8 cellular contexts compared by ENCODE assay signal in the genomic region with DNA sequence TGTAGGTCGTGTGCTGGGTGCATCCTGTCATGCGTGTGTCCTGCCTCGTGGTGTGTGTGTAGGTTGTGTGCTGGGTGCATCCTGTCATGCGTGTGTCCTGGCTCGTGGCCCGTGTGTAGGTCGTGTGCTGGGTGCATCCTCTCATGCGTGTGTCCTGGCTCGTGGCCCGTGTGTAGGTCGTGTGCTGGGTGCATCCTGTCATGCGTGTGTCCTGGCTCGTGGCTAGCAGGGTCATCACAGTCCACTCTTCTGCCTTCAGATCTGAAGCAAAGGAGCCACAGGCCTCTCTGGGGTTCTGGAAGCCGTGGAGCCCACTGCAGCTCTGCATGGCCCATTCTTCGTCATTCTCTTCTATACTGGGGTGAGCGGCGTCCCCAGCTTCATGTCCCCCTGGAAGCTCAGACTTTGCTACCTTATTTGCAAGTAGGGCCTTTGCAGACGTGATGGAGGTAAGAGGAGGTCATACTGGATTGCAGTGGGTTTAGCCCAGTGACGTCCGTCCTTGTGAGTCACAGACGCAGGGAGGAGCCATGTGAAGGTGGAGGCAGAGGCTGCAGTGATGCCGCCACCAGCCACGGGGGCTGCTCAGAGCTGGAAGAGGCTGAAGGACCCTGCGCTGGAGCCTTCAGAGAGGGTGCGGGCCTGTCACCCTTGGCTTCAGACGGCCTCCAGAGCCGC. TPM values are rescaled to one million over a fixed set of nuclear protein-coding genes. Genes with fewer than 3 reads are reported as not detected.
DNase-seq lines count a peak whose midpoint lies in the region; ATAC-seq, FAIRE-seq and TF ChIP-seq lines count a peak whose summit lies in the region.
"Not testable (repeated sequence)": the region's sequence is repeated elsewhere in the genome, so short reads cannot be mapped to it uniquely, and the experiment has no call there.
"Had no signal": no experiment of that assay in that cellular context is flagged by ENCODE, and none has a peak within 500 bp of the region (broad histone marks: within the 10 kb centered on the region; RNA-seq: fewer than 3 reads in every experiment).

No MANE protein-coding gene starts in this region.

- H3K27me3 ChIP-seq in H9 (ENCODE audit: insufficient read depth, low read length); HepG2 (ENCODE audit: control insufficient read depth in 1 of 2, insufficient read depth in 2 of 2, low read length in 2 of 2): not testable (repeated sequence)
- peaks cover 0 to 45% (median 10%) of the 10 kb centered on the region in 3 donors for H3K27me3 ChIP-seq in sigmoid colon

- not testable (repeated sequence) for H3K23ac ChIP-seq in H9 (ENCODE audit: insufficient read length, low read depth, low read length)

- H3K27ac Mint-ChIP-seq in H9; activated CD8-positive, alpha-beta memory T cell treated with anti-CD3 and anti-CD28 coated beads, Interleukin-2, amount 10 ng/mL, durations not matched to agents 7 days and 5 days: not testable (repeated sequence)

- H3K18ac ChIP-seq in H9 (ENCODE audit: insufficient read length, low read depth, low read length), result not testable (repeated sequence)

- not testable (repeated sequence) for H2BK20ac ChIP-seq in H9 (ENCODE audit: low read depth, low read length, poor library complexity, severe bottlenecking)

- not testable (repeated sequence) for H2BK120ac ChIP-seq in H9 (ENCODE audit: low read depth, low read length, poor library complexity, severe bottlenecking)

- not testable (repeated sequence) for FAIRE-seq in HepG2 (lab: Jason Lieb, UNC)

- H3K4me1 ChIP-seq in H9 (ENCODE audit: insufficient read depth, low read length); sigmoid colon: not testable (repeated sequence)
- peaks cover 27% of the 10 kb centered on the region for H3K4me1 ChIP-seq in HepG2 (ENCODE audit: insufficient read depth, low read length)

- not testable (repeated sequence) for H3K4ac ChIP-seq in H9 (ENCODE audit: low read depth, low read length)

- not testable (repeated sequence) for H4K91ac ChIP-seq in H9 (ENCODE audit: insufficient read length, low read depth, low read length)

- not testable (repeated sequence) for ATAC-seq in activated CD8-positive, alpha-beta memory T cell treated with anti-CD3 and anti-CD28 coated beads, Interleukin-2, amount 10 ng/mL, durations not matched to agents 7 days and 5 days; left cardiac atrium; HepG2

- not testable (repeated sequence) for TF ChIP-seq RAD21 in HepG2 (CRISPR knock-in tag; IDR thresholded peaks at IDR 0.05)

- not testable (repeated sequence) for H3K4me2 ChIP-seq in H9 (ENCODE audit: insufficient read depth, insufficient read length, low read length); HepG2 (ENCODE audit: low read depth, low read length)

- not testable (repeated sequence) for H3K27ac ChIP-seq in H9 (ENCODE audit: insufficient read length, low read depth, low read length); HepG2 (ENCODE audit: extremely low read length, insufficient read depth, low read length); sigmoid colon

- POLR2A ChIA-PET in HepG2 (lab: Yijun Ruan, JAX), result interaction anchor here (1.1 to 2.2 kb wide), 3 partner anchors 11 to 50 kb away, joined by 3 to 5 read pairs (median 4); partner anchors contain the start of gene NEU4

- H3K9ac ChIP-seq in H9 (ENCODE audit: extremely low read depth, insufficient read length, low read length); HepG2 (ENCODE audit: insufficient read depth, low read depth, low read length): not testable (repeated sequence)

- H3K36me3 Mint-ChIP-seq in H9 (ENCODE audit: insufficient read depth in 1 of 3, low read depth in 3 of 3); activated CD8-positive, alpha-beta memory T cell treated with anti-CD3 and anti-CD28 coated beads, Interleukin-2, amount 10 ng/mL, durations not matched to agents 7 days and 5 days: not testable (repeated sequence)

- H3K9me3 Mint-ChIP-seq in H9, result peaks cover 10 to 11% of the 10 kb centered on the region in 2 experiments
- H3K9me3 Mint-ChIP-seq in activated CD8-positive, alpha-beta memory T cell treated with anti-CD3 and anti-CD28 coated beads, Interleukin-2, amount 10 ng/mL, durations not matched to agents 7 days and 5 days (ENCODE audit: low read depth), result peaks cover 10% of the 10 kb centered on the region

- TF ChIP-seq EP300 in HepG2 (IDR thresholded peaks at IDR 0.05; ENCODE audit: low read depth in 2 of 2, low read length in 2 of 2); HepG2 (CRISPR knock-in tag; IDR thresholded peaks at IDR 0.05; ENCODE audit: borderline replicate concordance); sigmoid colon (IDR thresholded peaks at IDR 0.05): not testable (repeated sequence)

- H2BK5ac ChIP-seq in H9 (ENCODE audit: insufficient read length, low read length), result not testable (repeated sequence)

- not testable (repeated sequence) for H2BK12ac ChIP-seq in H9 (ENCODE audit: insufficient read length, low read depth, low read length)

- not testable (repeated sequence) for H3T11ph ChIP-seq in H9 (ENCODE audit: low read length)

- not testable (repeated sequence) for H2AFZ ChIP-seq in H9 (ENCODE audit: low read length); HepG2 (ENCODE audit: low read length)

- not testable (repeated sequence) for H4K20me1 ChIP-seq in H9 (ENCODE audit: control insufficient read depth, insufficient read depth, insufficient read length); HepG2 (ENCODE audit: insufficient read depth, low read length)

- not testable (repeated sequence) for H3K14ac ChIP-seq in H9 (ENCODE audit: insufficient read depth, low read length)

- not testable (repeated sequence) for H2AK5ac ChIP-seq in H9 (ENCODE audit: insufficient read length, low read length)

- H3K36me3 ChIP-seq in HepG2 (replicated peaks in 1 of 2; ENCODE audit: control insufficient read depth in 1 of 2, insufficient read depth in 2 of 2, low read length in 2 of 2); sigmoid colon: not testable (repeated sequence)

- in situ Hi-C loops in HepG2 (cut with HindIII; ENCODE audit: extremely low pct_ligation_motif_present, low pct_unique_long_range_greater_than_20kb), result not testable (repeated sequence)

- H3K79me2 ChIP-seq in H9 (ENCODE audit: insufficient read depth, low read length); HepG2 (ENCODE audit: insufficient read depth, low read length): not testable (repeated sequence)

- TF ChIP-seq POLR2A in HepG2 (IDR thresholded peaks at IDR 0.05; ENCODE audit: insufficient read depth in 1 of 2, low read depth in 2 of 2, low read length in 2 of 2); sigmoid colon (IDR thresholded peaks at IDR 0.05): not testable (repeated sequence)

- H4K8ac ChIP-seq in H9 (replicated peaks; ENCODE audit: insufficient read length, low read depth, low read length), result not testable (repeated sequence)

- not testable (repeated sequence) for H3K9me3 ChIP-seq in H9 (ENCODE audit: control insufficient read depth, low read depth, low read length); HepG2 (ENCODE audit: low read length); sigmoid colon

- H3K56ac ChIP-seq in H9 (ENCODE audit: insufficient read length, low read depth, low read length), result not testable (repeated sequence)

- not testable (repeated sequence) for H3K79me1 ChIP-seq in H9 (ENCODE audit: insufficient read depth, low read depth, low read length, poor library complexity, severe bottlenecking)

- no CpG with 5 or more reads among the region's 27 CpGs for WGBS in H9 (ENCODE audit: extremely low coverage, insufficient read length, low lambda C conversion rate)
- WGBS in HepG2 (ENCODE audit: low lambda C conversion rate), result 66% methylated on average over 26 of the region's 27 CpGs
- WGBS in sigmoid colon, 2 donors, result 72 to 87% methylated on average over 27 of the region's 27 CpGs

- BruUV-seq in HepG2 (replicated peaks; lab: Mats Ljungman, UMichigan), result not testable (repeated sequence)

- DNase-seq in H9 (peak; percentile 28), left cardiac atrium (peak; percentile 11), sigmoid colon (peak; percentile 40)
- peak; percentile 26 for DNase-seq in activated CD8-positive, alpha-beta memory T cell treated with anti-CD3 and anti-CD28 coated beads, Interleukin-2, amount 10 ng/mL, durations not matched to agents 7 days and 5 days
- DNase-seq in HepG2 (ENCODE audit: low spot score), result not testable (repeated sequence)

- H3K4me3 ChIP-seq in HepG2 (replicated peaks in 1 of 3; ENCODE audit: insufficient read depth in 1 of 3, low read depth in 2 of 3, low read length in 3 of 3); sigmoid colon: not testable (repeated sequence)

- not testable (repeated sequence) for TF ChIP-seq CTCF in H9 (conservative IDR thresholded peaks at IDR 0.05); HepG2 (CRISPR knock-in tag; IDR thresholded peaks at IDR 0.05); sigmoid colon (IDR thresholded peaks at IDR 0.05)

- not testable (repeated sequence) for H3K4me3 Mint-ChIP-seq in H9; activated CD8-positive, alpha-beta memory T cell treated with anti-CD3 and anti-CD28 coated beads, Interleukin-2, amount 10 ng/mL, durations not matched to agents 7 days and 5 days

- peaks cover 18% of the 10 kb centered on the region for H3K27me3 Mint-ChIP-seq in H9 (ENCODE audit: low read depth)
- peaks cover 20% of the 10 kb centered on the region for H3K27me3 Mint-ChIP-seq in activated CD8-positive, alpha-beta memory T cell treated with anti-CD3 and anti-CD28 coated beads, Interleukin-2, amount 10 ng/mL, durations not matched to agents 7 days and 5 days

- intact Hi-C loops in left cardiac atrium (cut with DNase I); sigmoid colon (cut with DNase I): not testable (repeated sequence)
- intact Hi-C loops in HepG2 (cut with micrococcal nuclease; ENCODE audit: unreplicated experiment), result loop anchor here (2.0 kb wide), 1 partner anchor 49 kb away; no protein-coding TSS in a partner anchor

- not testable (repeated sequence) for H3K23me2 ChIP-seq in H9 (ENCODE audit: insufficient read length, low read depth, low read length, poor library complexity, severe bottlenecking)

- not testable (repeated sequence) for H4K5ac ChIP-seq in H9 (ENCODE audit: insufficient read length, low read depth, low read length)

- H3K4me1 Mint-ChIP-seq in H9, result peaks cover 9 to 29% of the 10 kb centered on the region in 2 experiments
- H3K4me1 Mint-ChIP-seq in activated CD8-positive, alpha-beta memory T cell treated with anti-CD3 and anti-CD28 coated beads, Interleukin-2, amount 10 ng/mL, durations not matched to agents 7 days and 5 days, result peaks cover 16% of the 10 kb centered on the region

- CTCF ChIA-PET in activated CD8-positive, alpha-beta memory T cell treated with anti-CD3 and anti-CD28 coated beads, Interleukin-2, amount 10 ng/mL, durations not matched to agents 7 days and 5 days (lab: Charles Lee); HepG2 (lab: Yijun Ruan, JAX; ENCODE audit: low intra/inter-chr PET ratio, low total read pairs): not testable (repeated sequence)

- not testable (repeated sequence) for H2BK15ac ChIP-seq in H9 (ENCODE audit: low read depth, low read length)

RNA-seq across cellular contexts. Expression of gene NEU4, which starts 11.1 kb away (rescaled TPM):
- total RNA-seq in H9 (2021), result 0.42 and 0.70 TPM in 2 replicates
- total RNA-seq in activated CD8-positive, alpha-beta memory T cell treated with anti-CD3 and anti-CD28 coated beads, Interleukin-2, amount 10 ng/mL, durations not matched to agents 7 days and 5 days, result under 1 TPM in 1 of 2 experiments, not detected in 1; 0.12 TPM
- under 1 TPM; 0.16 to 0.38 TPM for total RNA-seq in left cardiac atrium
- total RNA-seq in HepG2 (2016; rRNA removed; fragmentation: Illumina TruSeq; extraction: Trizol), result 104 and 107 TPM in 2 replicates
- 27.0 and 30.1 TPM in 2 replicates for total RNA-seq in HepG2 (2016; cell fraction: cytosol; rRNA removed; fragmentation: Illumina TruSeq; extraction: Trizol; ENCODE audit: low read depth)
- 108 and 118 TPM in 2 replicates for total RNA-seq in HepG2 (2016; cell fraction: insoluble cytoplasmic fraction; rRNA removed; fragmentation: Illumina TruSeq; extraction: Trizol)
- total RNA-seq in HepG2 (2016; cell fraction: membrane; rRNA removed; fragmentation: Illumina TruSeq; extraction: Trizol), result 67.8 and 70.6 TPM in 2 replicates
- total RNA-seq in HepG2 (2016; cell fraction: nucleus; rRNA removed; fragmentation: Illumina TruSeq; extraction: Trizol), result 43.9 and 53.0 TPM in 2 replicates
- 53.5 and 71.4 TPM in 2 replicates for polyA plus RNA-seq in HepG2 (2011; rRNA removed)
- polyA plus RNA-seq in HepG2 (2011; cell fraction: cytosol; rRNA removed), result 52.8 and 126 TPM in 2 replicates
- 167 and 187 TPM in 2 replicates for polyA plus RNA-seq in HepG2 (2011; cell fraction: nucleus; rRNA removed)
- polyA plus RNA-seq in HepG2 (2012), result 34.5 and 40.6 TPM in 2 replicates
- polyA plus RNA-seq in HepG2 (2016; cell fraction: cytosol; fragmentation: Illumina TruSeq; extraction: Trizol; ENCODE audit: low read depth), result 23.8 and 25.7 TPM in 2 replicates
- 96.8 and 121 TPM in 2 replicates for polyA plus RNA-seq in HepG2 (2016; cell fraction: insoluble cytoplasmic fraction; fragmentation: Illumina TruSeq; extraction: Trizol; ENCODE audit: low read depth)
- polyA plus RNA-seq in HepG2 (2016; cell fraction: membrane; fragmentation: Illumina TruSeq; extraction: Trizol; ENCODE audit: low read depth), result 48.5 and 51.3 TPM in 2 replicates
- polyA plus RNA-seq in HepG2 (2016; cell fraction: nucleus; fragmentation: Illumina TruSeq; extraction: Trizol; ENCODE audit: insufficient read depth, low read depth), result 84.0 and 95.2 TPM in 2 replicates
- 114 TPM in 1 of 2 replicates, not detected in the other for polyA minus RNA-seq in HepG2 (2011; rRNA and poly(A)+ RNA removed; ENCODE audit: low replicate concordance)
- 45.5 and 50.7 TPM in 2 replicates for polyA minus RNA-seq in HepG2 (2011; cell fraction: cytosol; rRNA and poly(A)+ RNA removed)
- 32.4 and 35.0 TPM in 2 replicates for polyA minus RNA-seq in HepG2 (2011; cell fraction: nucleus; rRNA and poly(A)+ RNA removed)
- total RNA-seq in sigmoid colon, result 1 to 10 TPM in 1 of 4 donors, under 1 TPM in 2, not detected in 1; 0.36 to 3.6 (median 0.49) TPM
- polyA plus RNA-seq in sigmoid colon, result 10 to 100 TPM; 16.3 to 66.1 (median 39.1) TPM
- total RNA-seq: G401, H4 had no signal

RNA-seq across cellular contexts. Expression of gene PDCD1, which starts 38.6 kb away (rescaled TPM):
- total RNA-seq in H9 (2021) (1.4 and 1.6 TPM in 2 replicates), left cardiac atrium (1 to 10 TPM; 1.2 to 1.5 TPM), HepG2 (2016; rRNA removed; fragmentation: Illumina TruSeq; extraction: Trizol) (not detected in 2 replicates), sigmoid colon (under 1 TPM in 3 of 4 donors, not detected in 1; 0.14 to 0.99 (median 0.36) TPM)
- 1 to 10 TPM; 2.2 to 4.1 TPM for total RNA-seq in activated CD8-positive, alpha-beta memory T cell treated with anti-CD3 and anti-CD28 coated beads, Interleukin-2, amount 10 ng/mL, durations not matched to agents 7 days and 5 days
- total RNA-seq in HepG2 (2016; cell fraction: cytosol; rRNA removed; fragmentation: Illumina TruSeq; extraction: Trizol; ENCODE audit: low read depth), result not detected in 2 replicates
- 0.11 TPM in 1 of 2 replicates, not detected in the other for total RNA-seq in HepG2 (2016; cell fraction: insoluble cytoplasmic fraction; rRNA removed; fragmentation: Illumina TruSeq; extraction: Trizol)
- total RNA-seq in HepG2 (2016; cell fraction: membrane; rRNA removed; fragmentation: Illumina TruSeq; extraction: Trizol), result 0.09 TPM in 1 of 2 replicates, not detected in the other
- total RNA-seq in HepG2 (2016; cell fraction: nucleus; rRNA removed; fragmentation: Illumina TruSeq; extraction: Trizol), result 0.59 TPM in 1 of 2 replicates, not detected in the other
- polyA plus RNA-seq in HepG2 (2011; rRNA removed) (0.04 and 0.31 TPM in 2 replicates), sigmoid colon (1 to 10 TPM in 1 of 3 donors, not detected in 2; 3.2 TPM)
- polyA plus RNA-seq in HepG2 (2011; cell fraction: cytosol; rRNA removed), result 0.15 and 0.24 TPM in 2 replicates
- polyA plus RNA-seq in HepG2 (2011; cell fraction: nucleus; rRNA removed), result 0.18 and 0.19 TPM in 2 replicates
- polyA plus RNA-seq in HepG2 (2012), result not detected in 2 replicates
- 0.41 TPM in 1 of 2 replicates, not detected in the other for polyA plus RNA-seq in HepG2 (2016; cell fraction: cytosol; fragmentation: Illumina TruSeq; extraction: Trizol; ENCODE audit: low read depth)
- polyA plus RNA-seq in HepG2 (2016; cell fraction: insoluble cytoplasmic fraction; fragmentation: Illumina TruSeq; extraction: Trizol; ENCODE audit: low read depth), result not detected in 2 replicates
- not detected in 2 replicates for polyA plus RNA-seq in HepG2 (2016; cell fraction: membrane; fragmentation: Illumina TruSeq; extraction: Trizol; ENCODE audit: low read depth)
- not detected in 2 replicates for polyA plus RNA-seq in HepG2 (2016; cell fraction: nucleus; fragmentation: Illumina TruSeq; extraction: Trizol; ENCODE audit: insufficient read depth, low read depth)
- 0.70 TPM in 1 of 2 replicates, not detected in the other for polyA minus RNA-seq in HepG2 (2011; rRNA and poly(A)+ RNA removed; ENCODE audit: low replicate concordance)
- polyA minus RNA-seq in HepG2 (2011; cell fraction: cytosol; rRNA and poly(A)+ RNA removed), result not detected in 2 replicates
- not detected in 2 replicates for polyA minus RNA-seq in HepG2 (2011; cell fraction: nucleus; rRNA and poly(A)+ RNA removed)
- total RNA-seq: G401, H4 had no signal

RNA-seq across cellular contexts. Expression of gene GAL3ST2, which starts 43.5 kb away (rescaled TPM):
- total RNA-seq in H9 (2021) (0.33 and 0.37 TPM in 2 replicates), left cardiac atrium (under 1 TPM in 1 of 2 donors, not detected in 1; 0.44 TPM), HepG2 (2016; rRNA removed; fragmentation: Illumina TruSeq; extraction: Trizol) (0.20 and 0.72 TPM in 2 replicates), sigmoid colon (under 1 TPM in 2 of 4 donors, not detected in 2; 0.33 to 0.68 TPM)
- total RNA-seq in activated CD8-positive, alpha-beta memory T cell treated with anti-CD3 and anti-CD28 coated beads, Interleukin-2, amount 10 ng/mL, durations not matched to agents 7 days and 5 days, result under 1 TPM in 1 of 2 experiments, not detected in 1; 0.20 TPM
- 0.30 TPM in 1 of 2 replicates, not detected in the other for total RNA-seq in HepG2 (2016; cell fraction: cytosol; rRNA removed; fragmentation: Illumina TruSeq; extraction: Trizol; ENCODE audit: low read depth)
- total RNA-seq in HepG2 (2016; cell fraction: insoluble cytoplasmic fraction; rRNA removed; fragmentation: Illumina TruSeq; extraction: Trizol), result 0.32 and 0.36 TPM in 2 replicates
- total RNA-seq in HepG2 (2016; cell fraction: membrane; rRNA removed; fragmentation: Illumina TruSeq; extraction: Trizol), result 0.34 and 0.52 TPM in 2 replicates
- total RNA-seq in HepG2 (2016; cell fraction: nucleus; rRNA removed; fragmentation: Illumina TruSeq; extraction: Trizol), result 0.72 and 0.75 TPM in 2 replicates
- polyA plus RNA-seq in HepG2 (2011; rRNA removed) (0.17 and 0.30 TPM in 2 replicates), sigmoid colon (10 to 100 TPM in 1 of 3 donors, 1 to 10 TPM in 2; 3.0 to 13.6 (median 4.2) TPM)
- polyA plus RNA-seq in HepG2 (2011; cell fraction: cytosol; rRNA removed), result 0.14 and 0.27 TPM in 2 replicates
- polyA plus RNA-seq in HepG2 (2011; cell fraction: nucleus; rRNA removed), result 4.0 and 5.9 TPM in 2 replicates
- 0.87 and 1.1 TPM in 2 replicates for polyA plus RNA-seq in HepG2 (2012)
- polyA plus RNA-seq in HepG2 (2016; cell fraction: cytosol; fragmentation: Illumina TruSeq; extraction: Trizol; ENCODE audit: low read depth), result 0.07 TPM in 1 of 2 replicates, not detected in the other
- 0.29 and 0.79 TPM in 2 replicates for polyA plus RNA-seq in HepG2 (2016; cell fraction: insoluble cytoplasmic fraction; fragmentation: Illumina TruSeq; extraction: Trizol; ENCODE audit: low read depth)
- polyA plus RNA-seq in HepG2 (2016; cell fraction: membrane; fragmentation: Illumina TruSeq; extraction: Trizol; ENCODE audit: low read depth), result 0.31 and 0.40 TPM in 2 replicates
- polyA plus RNA-seq in HepG2 (2016; cell fraction: nucleus; fragmentation: Illumina TruSeq; extraction: Trizol; ENCODE audit: insufficient read depth, low read depth), result 2.5 and 3.4 TPM in 2 replicates
- 2.6 TPM in 1 of 2 replicates, not detected in the other for polyA minus RNA-seq in HepG2 (2011; rRNA and poly(A)+ RNA removed; ENCODE audit: low replicate concordance)
- 1.1 and 1.4 TPM in 2 replicates for polyA minus RNA-seq in HepG2 (2011; cell fraction: cytosol; rRNA and poly(A)+ RNA removed)
- polyA minus RNA-seq in HepG2 (2011; cell fraction: nucleus; rRNA and poly(A)+ RNA removed), result 1.9 and 2.1 TPM in 2 replicates
- total RNA-seq: G401, H4 had no signal
- polyA plus RNA-seq: CD14-positive monocyte had no signal

RNA-seq across cellular contexts. Expression of gene RTP5, which starts 49.4 kb away (rescaled TPM):
- not detected in 2 replicates for total RNA-seq in H9 (2021)
- total RNA-seq in activated CD8-positive, alpha-beta memory T cell treated with anti-CD3 and anti-CD28 coated beads, Interleukin-2, amount 10 ng/mL, durations not matched to agents 7 days and 5 days, result not detected
- total RNA-seq in left cardiac atrium, result under 1 TPM in 1 of 2 donors, not detected in 1; 0.12 TPM
- total RNA-seq in HepG2 (2016; rRNA removed; fragmentation: Illumina TruSeq; extraction: Trizol), result not detected in 2 replicates
- not detected in 2 replicates for total RNA-seq in HepG2 (2016; cell fraction: cytosol; rRNA removed; fragmentation: Illumina TruSeq; extraction: Trizol; ENCODE audit: low read depth)
- total RNA-seq in HepG2 (2016; cell fraction: insoluble cytoplasmic fraction; rRNA removed; fragmentation: Illumina TruSeq; extraction: Trizol), result not detected in 2 replicates
- not detected in 2 replicates for total RNA-seq in HepG2 (2016; cell fraction: membrane; rRNA removed; fragmentation: Illumina TruSeq; extraction: Trizol)
- not detected in 2 replicates for total RNA-seq in HepG2 (2016; cell fraction: nucleus; rRNA removed; fragmentation: Illumina TruSeq; extraction: Trizol)
- polyA plus RNA-seq in HepG2 (2011; rRNA removed), result not detected in 2 replicates
- polyA plus RNA-seq in HepG2 (2011; cell fraction: cytosol; rRNA removed), result not detected in 2 replicates
- not detected in 2 replicates for polyA plus RNA-seq in HepG2 (2011; cell fraction: nucleus; rRNA removed)
- not detected in 2 replicates for polyA plus RNA-seq in HepG2 (2012)
- not detected in 2 replicates for polyA plus RNA-seq in HepG2 (2016; cell fraction: cytosol; fragmentation: Illumina TruSeq; extraction: Trizol; ENCODE audit: low read depth)
- not detected in 2 replicates for polyA plus RNA-seq in HepG2 (2016; cell fraction: insoluble cytoplasmic fraction; fragmentation: Illumina TruSeq; extraction: Trizol; ENCODE audit: low read depth)
- polyA plus RNA-seq in HepG2 (2016; cell fraction: membrane; fragmentation: Illumina TruSeq; extraction: Trizol; ENCODE audit: low read depth), result not detected in 2 replicates
- polyA plus RNA-seq in HepG2 (2016; cell fraction: nucleus; fragmentation: Illumina TruSeq; extraction: Trizol; ENCODE audit: insufficient read depth, low read depth), result not detected in 2 replicates
- not detected in 2 replicates for polyA minus RNA-seq in HepG2 (2011; rRNA and poly(A)+ RNA removed; ENCODE audit: low replicate concordance)
- not detected in 2 replicates for polyA minus RNA-seq in HepG2 (2011; cell fraction: cytosol; rRNA and poly(A)+ RNA removed)
- not detected in 2 replicates for polyA minus RNA-seq in HepG2 (2011; cell fraction: nucleus; rRNA and poly(A)+ RNA removed)
- under 1 TPM in 1 of 4 donors, not detected in 3; 0.16 TPM for total RNA-seq in sigmoid colon
- under 1 TPM in 1 of 3 donors, not detected in 2; 0.19 TPM for polyA plus RNA-seq in sigmoid colon
- total RNA-seq: G401, H4 had no signal
- polyA plus RNA-seq: CD14-positive monocyte had no signal

Comparison
In these comparisons a context has a peak if more than half of its experiments do, and no peak if none do; other contexts are left out.
1. RNA of gene NEU4, which starts 11.1 kb away (total RNA-seq): 27.0 to 118 TPM in HepG2; 0.42 to 0.70 TPM in H9, 0.36 to 3.6 TPM in sigmoid colon, 0.16 to 0.38 TPM in left cardiac atrium and 0.12 TPM in activated CD8-positive, alpha-beta memory T cell treated with anti-CD3 and anti-CD28 coated beads, Interleukin-2, amount 10 ng/mL, durations not matched to agents 7 days and 5 days; every median in the first group is over 4 times any median in the second.